8 cellular contexts compared by ENCODE assay signal in genomic region chr19:6056801-6057650, GRCh38. TPM values are rescaled to one million over a fixed set of nuclear protein-coding genes. Genes with fewer than 3 reads are reported as not detected.
DNase-seq lines count a peak whose midpoint lies in the region; TF ChIP-seq lines count a peak whose summit lies in the region.

No MANE protein-coding gene starts in this region.

- H3K27ac ChIP-seq in caudate nucleus (ENCODE audit: low read depth, low read length), result peak overlapping the region; percentile 88
- peak overlapping the region; percentile 60 to 94 (median 87) for H3K27ac ChIP-seq in spleen

- peaks cover 0 to 56% (median 34%) of the 10 kb centered on the region in 6 donors for H3K4me1 ChIP-seq in spleen

- H3K4me3 ChIP-seq in spleen, result peak overlapping the region in 2 of 8 donors; percentile 12 to 47

- peaks cover 0 to 1% (median 0%) of the 10 kb centered on the region in 7 donors for H3K27me3 ChIP-seq in spleen (replicated peaks in 1 of 7)

- no peak for TF ChIP-seq CTCF in spleen (IDR thresholded peaks at IDR 0.05 in 8 of 11, conservative IDR thresholded peaks at IDR 0.05 in 3 of 11)

- no peak for TF ChIP-seq POLR2A in spleen (IDR thresholded peaks at IDR 0.05)

- H3K36me3 ChIP-seq in spleen, result no peaks in the 10 kb centered on the region

- no peaks in the 10 kb centered on the region for H3K9me3 ChIP-seq in spleen

- WGBS in spleen, 5 donors, result 37 to 58% (median 40%) methylated on average over 28 of the region's 28 CpGs

- DNase-seq in NCI-H345 (lab: John Stamatoyannopoulos, UW) (peak; percentile 53), NCI-H345 treated with DMSO at 0.1 percent for 48 hours (lab: John Stamatoyannopoulos, UW; ENCODE audit: unreplicated experiment) (no peak), NCI-H774 (lab: John Stamatoyannopoulos, UW) (peak; percentile 64), caudate nucleus (lab: John Stamatoyannopoulos, UW) (peak in 44 of 61 donors; percentile 9 to 86 (median 55)), kidney glomerular epithelial cell (lab: John Stamatoyannopoulos, UW) (peak; percentile 97), spleen (no peak), T-helper 1 cell (no peak)
- DNase-seq in activated CD4-positive, CD25-positive, alpha-beta regulatory T cell (lab: John Stamatoyannopoulos, UW), result no peak

- intact Hi-C loops in spleen (cut with DNase I; ENCODE audit: low total_unique reads), result no loop called here

RNA-seq across cellular contexts. Expression of gene RFX2, which starts 53.3 kb away (rescaled TPM):
- total RNA-seq in spleen, result 10 to 100 TPM in 4 of 7 donors, 1 to 10 TPM in 3; 6.4 to 15.8 (median 11.1) TPM
- 1 to 10 TPM; 1.1 to 3.2 (median 2.8) TPM for polyA plus RNA-seq in spleen

Comparison
In these comparisons a context has a peak if more than half of its experiments do, and no peak if none do; other contexts are left out.
1. DNase-seq: peak in NCI-H345 (single experiment), NCI-H774 (single experiment), caudate nucleus (44 of 61) and kidney glomerular epithelial cell (single experiment); none in NCI-H345 treated with DMSO at 0.1 percent for 48 hours (single experiment), spleen (single experiment), activated CD4-positive, CD25-positive, alpha-beta regulatory T cell (0 of 4) and T-helper 1 cell (0 of 5).